8 cellular contexts compared by ENCODE assay signal in genomic region chr11:113305440-113306336, GRCh38. TPM values are rescaled to one million over a fixed set of nuclear protein-coding genes. Genes with fewer than 3 reads are reported as not detected.
DNase-seq lines count a peak whose midpoint lies in the region; ATAC-seq lines count a peak whose summit lies in the region.

No MANE protein-coding gene starts in this region.

- DNase-seq in NCI-H1436 (lab: John Stamatoyannopoulos, UW) (peak; percentile 63), NCI-H1436 treated with DMSO at 0.1 percent for 48 hours (lab: John Stamatoyannopoulos, UW) (no peak), NCI-H345 (lab: John Stamatoyannopoulos, UW) (peak; percentile 75), dermis blood vessel endothelial cell (peak; percentile 80), medulla oblongata (ENCODE audit: extremely low spot score) (peak; percentile 89)
- peak; percentile 74 for DNase-seq in activated CD4-positive, alpha-beta T cell treated with anti-CD3 and anti-CD28 coated beads, Interleukin-2, amount 50 U/mL, for 1 hour
- peak; percentile 35 for DNase-seq in stimulated activated CD8-positive, alpha-beta memory T cell treated with anti-CD3 and anti-CD28 coated beads, Interleukin-15, amount 100 ng/mL, for 24 hours (ENCODE audit: low read depth)

- ATAC-seq in HG02870 (IDR thresholded peaks at IDR 0.05; ENCODE audit: unreplicated experiment) = peak; percentile 83

RNA-seq across cellular contexts. Expression of gene TTC12, which starts 8.7 kb away (rescaled TPM):
- total RNA-seq in dermis blood vessel endothelial cell = 4.4 and 5.4 TPM in 2 replicates
